9 cellular contexts compared by ENCODE assay signal in genomic region chr2:64359176-64359891, GRCh38.
DNase-seq lines count a peak whose midpoint lies in the region; ATAC-seq and TF ChIP-seq lines count a peak whose summit lies in the region.
"Had no signal": no experiment of that assay in that cellular context is flagged by ENCODE, and none has a peak within 500 bp of the region (broad histone marks: within the 10 kb centered on the region; RNA-seq: fewer than 3 reads in every experiment).

No MANE protein-coding gene starts in this region.

- TF ChIP-seq CTCF in foreskin keratinocyte (conservative IDR thresholded peaks at IDR 0.05): no peak

- peak overlapping the region in 1 of 11 experiments; percentile 15; a peak in 1 of 22 replicates for H3K9ac ChIP-seq in BLaER1 treated with 17β-estradiol and CSF1 and Interleukin-3, amounts not matched to agents 10 nM and 100 nM

- peaks cover 23 to 31% (median 28%) of the 10 kb centered on the region in 10 experiments for H3K4me1 ChIP-seq in BLaER1 treated with 17β-estradiol and CSF1 and Interleukin-3, amounts not matched to agents 10 nM and 100 nM
- peaks cover 52% of the 10 kb centered on the region for H3K4me1 ChIP-seq in foreskin keratinocyte

- peak overlapping the region; percentile 39 to 74 (median 64) for H3K4me2 ChIP-seq in BLaER1 treated with 17β-estradiol and CSF1 and Interleukin-3, amounts not matched to agents 10 nM and 100 nM

- no peak overlapping the region for H3K4me3 ChIP-seq in BLaER1 treated with 17β-estradiol and CSF1 and Interleukin-3, amounts not matched to agents 10 nM and 100 nM

- no peak overlapping the region for H3K27ac ChIP-seq in BLaER1 treated with 17β-estradiol and CSF1 and Interleukin-3, amounts not matched to agents 10 nM and 100 nM
- H3K27ac ChIP-seq in foreskin keratinocyte: peak overlapping the region; percentile 95

- no peaks in the 10 kb centered on the region for H3K27me3 ChIP-seq in BLaER1 treated with 17β-estradiol and CSF1 and Interleukin-3, amounts not matched to agents 10 nM and 100 nM
- H3K27me3 ChIP-seq in foreskin keratinocyte: no peaks in the 10 kb centered on the region

- no peaks in the 10 kb centered on the region for H3K36me3 ChIP-seq in BLaER1 treated with 17β-estradiol and CSF1 and Interleukin-3, amounts not matched to agents 10 nM and 100 nM

- peak; percentile 34 for DNase-seq in LHCN-M2 (ENCODE audit: low read depth)
- no peak for DNase-seq in foreskin keratinocyte
- no peak for DNase-seq in T-helper 9 cell
- no peak for DNase-seq in anterior cingulate cortex (lab: John Stamatoyannopoulos, UW)
- DNase-seq in COLO829 (ENCODE audit: low spot score): no peak
- DNase-seq in stimulated activated CD4-positive, alpha-beta T cell treated with anti-CD3 and anti-CD28 coated beads, Interleukin-15, amount 100 ng/mL, for 24 hours: no peak
- DNase-seq: NCI-H524 treated with DMSO at 0.1 percent for 48 hours had no signal

- ATAC-seq in GM21576 (IDR thresholded peaks at IDR 0.05; ENCODE audit: unreplicated experiment) (peak; percentile 28), foreskin keratinocyte (no peak)

- H4K20me1 ChIP-seq in BLaER1 treated with 17β-estradiol and CSF1 and Interleukin-3, amounts not matched to agents 10 nM and 100 nM: no peaks in the 10 kb centered on the region

- H3K9me3 ChIP-seq in BLaER1 treated with 17β-estradiol and CSF1 and Interleukin-3, amounts not matched to agents 10 nM and 100 nM (replicated peaks in 1 of 11): no peaks in the 10 kb centered on the region
